In the genomic region with DNA sequence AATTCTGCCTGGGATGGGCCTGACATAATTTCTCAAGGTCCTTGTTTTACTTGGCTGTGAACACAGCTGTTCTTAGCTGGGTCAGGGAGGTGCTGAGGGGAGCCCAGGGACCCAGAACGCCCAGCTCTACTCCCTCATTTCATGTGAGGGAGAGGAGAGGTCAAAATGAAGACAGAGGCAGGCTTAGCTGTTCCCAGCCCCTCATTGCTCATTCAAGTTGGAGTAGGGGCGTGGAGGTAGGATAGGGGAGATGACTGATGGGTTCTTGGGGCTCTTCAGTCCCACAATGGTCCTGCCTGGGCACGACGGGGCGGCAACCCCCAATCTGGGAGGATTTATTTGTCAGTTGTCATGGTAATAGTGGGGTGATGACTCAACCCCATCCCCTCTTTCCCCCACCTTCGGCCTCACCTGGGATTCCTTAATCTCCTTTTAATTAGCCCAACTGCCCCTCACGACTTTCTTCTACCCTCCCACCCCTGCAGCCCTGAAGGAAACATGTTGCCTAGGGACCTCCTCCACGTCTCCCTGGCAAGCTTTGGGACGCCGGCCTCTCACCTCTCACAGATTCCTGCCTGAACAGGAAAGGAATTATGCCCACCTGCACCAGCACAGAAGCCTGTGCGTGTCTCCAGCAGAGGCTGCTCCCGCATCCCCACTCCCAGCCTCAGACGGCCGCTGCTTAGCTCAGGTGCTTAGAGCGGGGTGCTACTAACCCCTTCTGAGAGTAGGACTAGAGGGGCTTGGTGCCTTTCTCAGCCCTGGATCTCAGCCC, we compare ENCODE assay signal across 1 cellular context.
TF ChIP-seq lines count a peak whose summit lies in the region.

No MANE protein-coding gene starts in this region.

TF ChIP-seq in IMR-90, 13 proteins besides CTCF, POLR2A, EP300 and RAD21:
- TF ChIP-seq NFE2L2 (IDR thresholded peaks at IDR 0.05; ENCODE audit: low read depth, low read length): no peak
- no peak for TF ChIP-seq CHD1 (IDR thresholded peaks at IDR 0.05; ENCODE audit: low read depth, low read length)
- TF ChIP-seq RFX5 (IDR thresholded peaks at IDR 0.05; ENCODE audit: low read depth, low read length): no peak
- TF ChIP-seq, protein P1, sequence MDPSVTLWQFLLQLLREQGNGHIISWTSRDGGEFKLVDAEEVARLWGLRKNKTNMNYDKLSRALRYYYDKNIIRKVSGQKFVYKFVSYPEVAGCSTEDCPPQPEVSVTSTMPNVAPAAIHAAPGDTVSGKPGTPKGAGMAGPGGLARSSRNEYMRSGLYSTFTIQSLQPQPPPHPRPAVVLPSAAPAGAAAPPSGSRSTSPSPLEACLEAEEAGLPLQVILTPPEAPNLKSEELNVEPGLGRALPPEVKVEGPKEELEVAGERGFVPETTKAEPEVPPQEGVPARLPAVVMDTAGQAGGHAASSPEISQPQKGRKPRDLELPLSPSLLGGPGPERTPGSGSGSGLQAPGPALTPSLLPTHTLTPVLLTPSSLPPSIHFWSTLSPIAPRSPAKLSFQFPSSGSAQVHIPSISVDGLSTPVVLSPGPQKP (IDR thresholded peaks at IDR 0.05; ENCODE audit: borderline replicate concordance, low read depth, low read length): no peak
- TF ChIP-seq, protein P2, sequence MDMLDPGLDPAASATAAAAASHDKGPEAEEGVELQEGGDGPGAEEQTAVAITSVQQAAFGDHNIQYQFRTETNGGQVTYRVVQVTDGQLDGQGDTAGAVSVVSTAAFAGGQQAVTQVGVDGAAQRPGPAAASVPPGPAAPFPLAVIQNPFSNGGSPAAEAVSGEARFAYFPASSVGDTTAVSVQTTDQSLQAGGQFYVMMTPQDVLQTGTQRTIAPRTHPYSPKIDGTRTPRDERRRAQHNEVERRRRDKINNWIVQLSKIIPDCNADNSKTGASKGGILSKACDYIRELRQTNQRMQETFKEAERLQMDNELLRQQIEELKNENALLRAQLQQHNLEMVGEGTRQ (IDR thresholded peaks at IDR 0.05; ENCODE audit: low read depth, low read length): no peak
- no peak for TF ChIP-seq FOS (IDR thresholded peaks at IDR 0.05; ENCODE audit: low read depth, low read length)
- TF ChIP-seq CEBPB (IDR thresholded peaks at IDR 0.05; ENCODE audit: low read depth, low read length): no peak
- TF ChIP-seq MXI1 (IDR thresholded peaks at IDR 0.05; ENCODE audit: borderline replicate concordance, low read depth, low read length): no peak
- TF ChIP-seq MAFK (IDR thresholded peaks at IDR 0.05; ENCODE audit: low read depth, low read length): no peak
- TF ChIP-seq BHLHE40 (IDR thresholded peaks at IDR 0.05; ENCODE audit: low read depth, low read length): no peak
- TF ChIP-seq RCOR1 (IDR thresholded peaks at IDR 0.05; ENCODE audit: insufficient replicate concordance, low read length): no peak
- no peak for TF ChIP-seq SMC3 (IDR thresholded peaks at IDR 0.05; ENCODE audit: low read depth, low read length)
- TF ChIP-seq MAZ (IDR thresholded peaks at IDR 0.05; ENCODE audit: borderline replicate concordance, low read depth, low read length): no peak
